In the genomic region with DNA sequence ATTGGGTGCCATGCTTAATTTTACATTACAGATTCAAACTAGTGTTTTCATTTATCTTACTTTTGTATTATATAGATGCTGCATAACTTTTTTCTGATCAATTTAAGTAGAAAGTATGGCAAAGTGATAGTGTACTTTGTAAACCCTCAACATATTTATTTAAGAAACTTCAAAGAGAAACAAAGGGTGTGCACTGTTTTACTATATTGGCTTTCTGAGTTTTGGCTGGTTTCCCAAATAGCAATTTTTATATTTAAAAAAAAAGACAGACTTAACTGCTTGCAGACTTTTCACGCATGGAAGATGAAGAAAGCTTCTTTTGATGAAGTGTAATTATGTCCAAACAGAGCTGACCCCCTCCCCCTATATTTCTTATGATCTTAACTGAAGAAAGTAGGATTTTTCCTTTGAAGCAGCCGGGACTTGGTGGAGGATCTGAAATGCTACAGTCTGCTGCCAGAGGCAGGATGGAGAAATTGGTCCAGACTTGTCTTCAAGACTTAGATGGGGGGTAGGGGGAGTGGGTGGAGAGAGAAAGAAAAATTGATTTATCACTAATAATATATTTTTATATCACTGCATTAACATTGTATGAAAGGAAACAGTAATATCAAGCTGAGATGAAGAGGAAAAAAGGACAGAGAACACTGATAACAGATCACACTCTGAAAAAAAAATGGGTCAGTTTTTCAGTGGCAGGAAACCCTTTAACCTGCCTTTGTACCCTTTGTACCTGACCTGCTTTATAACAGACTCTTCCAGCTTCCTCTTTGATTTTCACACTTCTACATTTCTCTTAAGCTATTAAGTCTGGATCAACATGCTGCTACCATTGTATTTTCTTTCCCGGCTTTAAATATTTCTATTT, we compare ENCODE assay signal across 17 cellular contexts. TPM values are rescaled to one million over a fixed set of nuclear protein-coding genes. Genes with fewer than 3 reads are reported as not detected.
DNase-seq lines count a peak whose midpoint lies in the region; ATAC-seq and TF ChIP-seq lines count a peak whose summit lies in the region.
"Had no signal": no experiment of that assay in that cellular context is flagged by ENCODE, and none has a peak within 500 bp of the region (broad histone marks: within the 10 kb centered on the region; RNA-seq: fewer than 3 reads in every experiment).

No MANE protein-coding gene starts in this region.

- peak overlapping the region; percentile 17 to 61 (median 46) for H3K4me3 Mint-ChIP-seq in CD4-positive, CD25-positive, alpha-beta regulatory T cell
- peak overlapping the region; percentile 54 for H3K4me3 Mint-ChIP-seq in activated CD4-positive, alpha-beta memory T cell treated with anti-CD3 and anti-CD28 coated beads, Interleukin-2, amount 10 ng/mL, durations not matched to agents 7 days and 5 days
- H3K4me3 Mint-ChIP-seq: naive B cell had no signal

- no peak for DNase-seq in CD4-positive, CD25-positive, alpha-beta regulatory T cell
- DNase-seq in HL-60 (ENCODE audit: low read depth in 1 of 2, low spot score in 1 of 2), result no peak
- no peak for DNase-seq in activated CD4-positive, alpha-beta memory T cell treated with anti-CD3 and anti-CD28 coated beads, Interleukin-2, amount 10 ng/mL, durations not matched to agents 7 days and 5 days
- peak; percentile 8 for DNase-seq in left kidney (ENCODE audit: low read depth, low spot score)
- no peak for DNase-seq in G401 (ENCODE audit: low spot score)
- no peak for DNase-seq in WERI-Rb-1
- DNase-seq in amygdala (lab: John Stamatoyannopoulos, UW), result no peak
- DNase-seq: activated CD4-positive, alpha-beta T cell treated with anti-CD3 and anti-CD28 coated beads for 48 hours; activated naive CD4-positive, alpha-beta T cell; caudate nucleus; GDM1; head of caudate nucleus; naive B cell; stimulated activated CD4-positive, alpha-beta T cell treated with anti-CD3 and anti-CD28 coated beads, Interleukin-4, amount 100 ng/mL, for 4 hours; stimulated activated naive CD4-positive, alpha-beta T cell treated with Interleukin-2 at 50 U/mL for 16 hours had no signal

- TF ChIP-seq CTCF in HL-60 (IDR thresholded peaks at IDR 0.05; ENCODE audit: insufficient read depth, low read length) (no peak), WERI-Rb-1 (IDR thresholded peaks at IDR 0.05; ENCODE audit: low read depth, low read length) (no peak)

- H3K27ac Mint-ChIP-seq in CD4-positive, CD25-positive, alpha-beta regulatory T cell, result peak overlapping the region in 2 of 3 donors; percentile 44 to 74
- H3K27ac Mint-ChIP-seq in activated CD4-positive, alpha-beta memory T cell treated with anti-CD3 and anti-CD28 coated beads, Interleukin-2, amount 10 ng/mL, durations not matched to agents 7 days and 5 days, result peak overlapping the region; percentile 83

- H3K36me3 Mint-ChIP-seq in CD4-positive, CD25-positive, alpha-beta regulatory T cell, result no peaks in the 10 kb centered on the region
- peaks cover 67% of the 10 kb centered on the region for H3K36me3 Mint-ChIP-seq in activated CD4-positive, alpha-beta memory T cell treated with anti-CD3 and anti-CD28 coated beads, Interleukin-2, amount 10 ng/mL, durations not matched to agents 7 days and 5 days (ENCODE audit: low read depth)
- H3K36me3 Mint-ChIP-seq: naive B cell had no signal

- CTCF ChIA-PET in activated CD4-positive, alpha-beta memory T cell treated with anti-CD3 and anti-CD28 coated beads, Interleukin-2, amount 10 ng/mL, durations not matched to agents 7 days and 5 days (lab: Charles Lee), result interaction anchor here (1.3 kb wide), 1 partner anchor 281 kb away, joined by 7 read pairs; no protein-coding TSS in a partner anchor

- no peaks in the 10 kb centered on the region for H3K27me3 ChIP-seq in CD4-positive, CD25-positive, alpha-beta regulatory T cell (ENCODE audit: control insufficient read depth, insufficient read depth, low read length)
- H3K27me3 ChIP-seq in HL-60 (ENCODE audit: insufficient read depth, poor library complexity, severe bottlenecking), result no peaks in the 10 kb centered on the region
- no peaks in the 10 kb centered on the region for H3K27me3 ChIP-seq in WERI-Rb-1 (ENCODE audit: insufficient read depth, low read depth, severe bottlenecking)
- H3K27me3 ChIP-seq: BLaER1 had no signal

- no peak for ATAC-seq in CD4-positive, CD25-positive, alpha-beta regulatory T cell (ENCODE audit: low read depth in 2 of 2)
- ATAC-seq in activated CD4-positive, CD25-positive, alpha-beta regulatory T cell treated with anti-CD3 and anti-CD28 coated beads, Interleukin-2, amount 50 U/mL, for 24 hours, result no peak

- H3K4me1 ChIP-seq in CD4-positive, CD25-positive, alpha-beta regulatory T cell (ENCODE audit: control insufficient read depth, insufficient read depth, low read length, poor library complexity, severe bottlenecking), result peaks cover 52% of the 10 kb centered on the region

- H3K9me3 Mint-ChIP-seq in CD4-positive, CD25-positive, alpha-beta regulatory T cell, result no peaks in the 10 kb centered on the region
- no peaks in the 10 kb centered on the region for H3K9me3 Mint-ChIP-seq in activated CD4-positive, alpha-beta memory T cell treated with anti-CD3 and anti-CD28 coated beads, Interleukin-2, amount 10 ng/mL, durations not matched to agents 7 days and 5 days
- H3K9me3 Mint-ChIP-seq: naive B cell had no signal

- H3K4me1 Mint-ChIP-seq in CD4-positive, CD25-positive, alpha-beta regulatory T cell, result peaks cover 34 to 75% (median 56%) of the 10 kb centered on the region in 4 donors
- peaks cover 84% of the 10 kb centered on the region for H3K4me1 Mint-ChIP-seq in activated CD4-positive, alpha-beta memory T cell treated with anti-CD3 and anti-CD28 coated beads, Interleukin-2, amount 10 ng/mL, durations not matched to agents 7 days and 5 days

- H3K36me3 ChIP-seq in CD4-positive, CD25-positive, alpha-beta regulatory T cell (ENCODE audit: control insufficient read depth, insufficient read depth, low read length), result peaks cover 8% of the 10 kb centered on the region
- no peaks in the 10 kb centered on the region for H3K36me3 ChIP-seq in WERI-Rb-1
- H3K36me3 ChIP-seq: BLaER1 had no signal

- in situ Hi-C loops in G401 (cut with HindIII; ENCODE audit: low sequenced_read_pairs), result no loop called here

- H3K4me3 ChIP-seq in CD4-positive, CD25-positive, alpha-beta regulatory T cell (ENCODE audit: low read depth, low read length), result peak overlapping the region; percentile 37
- H3K4me3 ChIP-seq in HL-60 (replicated peaks; ENCODE audit: insufficient read depth, low read length), result no peak overlapping the region
- H3K4me3 ChIP-seq in WERI-Rb-1 (ENCODE audit: low read depth, low read length), result no peak overlapping the region
- H3K4me3 ChIP-seq: BLaER1 had no signal

- POLR2A ChIA-PET in activated CD4-positive, alpha-beta memory T cell treated with anti-CD3 and anti-CD28 coated beads, Interleukin-2, amount 10 ng/mL, durations not matched to agents 7 days and 5 days (lab: Charles Lee), result interaction anchor here (0.8 to 7.7 kb wide), 10 partner anchors 9 to 489 kb away, joined by 3 to 91 read pairs (median 6); partner anchors contain the start of gene SUPT3H

- peak overlapping the region; percentile 36 for H3K27ac ChIP-seq in CD4-positive, CD25-positive, alpha-beta regulatory T cell (ENCODE audit: insufficient read depth, low read length, poor library complexity, severe bottlenecking)
- H3K27ac ChIP-seq in HL-60 (replicated peaks), result peak overlapping the region; percentile 84
- no peak overlapping the region for H3K27ac ChIP-seq in WERI-Rb-1
- H3K27ac ChIP-seq: BLaER1 had no signal

- H3K27me3 Mint-ChIP-seq in CD4-positive, CD25-positive, alpha-beta regulatory T cell, result no peaks in the 10 kb centered on the region
- H3K27me3 Mint-ChIP-seq in activated CD4-positive, alpha-beta memory T cell treated with anti-CD3 and anti-CD28 coated beads, Interleukin-2, amount 10 ng/mL, durations not matched to agents 7 days and 5 days, result no peaks in the 10 kb centered on the region

- no peaks in the 10 kb centered on the region for H3K9me3 ChIP-seq in CD4-positive, CD25-positive, alpha-beta regulatory T cell (ENCODE audit: control insufficient read depth in 2 of 2, low read length in 2 of 2)
- no peaks in the 10 kb centered on the region for H3K9me3 ChIP-seq in WERI-Rb-1 (ENCODE audit: severe bottlenecking)
- H3K9me3 ChIP-seq: BLaER1 had no signal

RNA-seq across cellular contexts. Expression of gene SUPT3H, which starts 56.0 kb away (rescaled TPM):
- total RNA-seq in CD4-positive, CD25-positive, alpha-beta regulatory T cell, result 5.7 TPM
- 1 to 10 TPM; 4.8 to 7.8 (median 6.1) TPM for polyA plus RNA-seq in CD4-positive, CD25-positive, alpha-beta regulatory T cell
- 1 to 10 TPM; 7.4 to 9.7 TPM for total RNA-seq in activated CD4-positive, alpha-beta memory T cell treated with anti-CD3 and anti-CD28 coated beads, Interleukin-2, amount 10 ng/mL, durations not matched to agents 7 days and 5 days
- 10.9 and 24.7 TPM in 2 replicates for total RNA-seq in G401 (2014; rRNA removed; shearing (Covaris generic))
